In genomic region chr18:901769-902168, GRCh38 we compare ENCODE assay signal across 18 cellular contexts. TPM values are rescaled to one million over a fixed set of nuclear protein-coding genes. Genes with fewer than 3 reads are reported as not detected.
"Had no signal": no experiment of that assay in that cellular context is flagged by ENCODE, and none has a peak within 500 bp of the region (broad histone marks: within the 10 kb centered on the region; RNA-seq: fewer than 3 reads in every experiment).

No MANE protein-coding gene starts in this region.

- H3K27me3 ChIP-seq: ovary had no signal

- H3K9me3 Mint-ChIP-seq: neural progenitor cell had no signal

- ATAC-seq: body of pancreas; heart right ventricle; stimulated activated naive CD8-positive, alpha-beta T cell treated with anti-CD3 and anti-CD28 coated beads, Interleukin-15, Interleukin-2, amounts not matched to agents 100 U/mL and 50 U/mL, for 24 hours had no signal

- H3K27ac Mint-ChIP-seq: activated B cell treated with CpG ODN at 0.5 μM for 24 hours; activated CD4-positive, alpha-beta T cell treated with anti-CD3 and anti-CD28 coated beads, Interleukin-2, amount 10 ng/mL, durations not matched to agents 24 days and 14 days; neural progenitor cell had no signal

- H3K36me3 Mint-ChIP-seq: neural progenitor cell had no signal

- H3K9me3 ChIP-seq: adrenal gland, body of pancreas, heart right ventricle, ovary, suprapubic skin, upper lobe of left lung had no signal

- H3K4me3 Mint-ChIP-seq: activated B cell treated with CpG ODN at 0.5 μM for 24 hours; activated CD4-positive, alpha-beta T cell treated with anti-CD3 and anti-CD28 coated beads, Interleukin-2, amount 10 ng/mL, durations not matched to agents 24 days and 14 days; neural progenitor cell had no signal

- DNase-seq: activated B cell treated with CpG ODN at 0.5 μM for 24 hours; activated CD4-positive, alpha-beta T cell treated with anti-CD3 and anti-CD28 coated beads, Interleukin-2, amount 10 ng/mL, durations not matched to agents 24 days and 14 days; activated naive CD4-positive, alpha-beta T cell treated with anti-CD3 and anti-CD28 coated beads, Interleukin-2, amount 50 U/mL, for 16 hours; activated T-cell treated with anti-CD3 and anti-CD28 coated beads, Interleukin-2, amount 50 U/mL, for 1 hour; adrenal gland; body of pancreas; central memory CD4-positive, alpha-beta T cell; effector CD8-positive, alpha-beta T cell; heart right ventricle; ovary; sigmoid colon; stimulated activated naive CD8-positive, alpha-beta T cell treated with anti-CD3 and anti-CD28 coated beads, Interleukin-15, Interleukin-2, amounts not matched to agents 100 U/mL and 50 U/mL, for 24 hours; upper lobe of left lung had no signal

- H3K27ac ChIP-seq: adrenal gland, body of pancreas, coronary artery, heart right ventricle, neural progenitor cell, ovary, sigmoid colon, suprapubic skin, upper lobe of left lung had no signal

- H3K36me3 ChIP-seq: adrenal gland, heart right ventricle, neural progenitor cell, ovary, sigmoid colon, suprapubic skin, upper lobe of left lung had no signal

- H3K4me3 ChIP-seq: adrenal gland, body of pancreas, coronary artery, heart right ventricle, neural progenitor cell, ovary, sigmoid colon, suprapubic skin, upper lobe of left lung had no signal

RNA-seq across cellular contexts. Expression of gene ADCYAP1, which starts 2.9 kb away (rescaled TPM):
- total RNA-seq: activated B cell treated with CpG ODN at 0.5 μM for 24 hours; activated CD4-positive, alpha-beta T cell treated with anti-CD3 and anti-CD28 coated beads, Interleukin-2, amount 10 ng/mL, durations not matched to agents 24 days and 14 days; fibroblast of lung; kidney epithelial cell; suprapubic skin had no signal
- polyA plus RNA-seq: fibroblast of lung had no signal
